Comparison of ENCODE assay signal across 16 cellular contexts in the genomic region with DNA sequence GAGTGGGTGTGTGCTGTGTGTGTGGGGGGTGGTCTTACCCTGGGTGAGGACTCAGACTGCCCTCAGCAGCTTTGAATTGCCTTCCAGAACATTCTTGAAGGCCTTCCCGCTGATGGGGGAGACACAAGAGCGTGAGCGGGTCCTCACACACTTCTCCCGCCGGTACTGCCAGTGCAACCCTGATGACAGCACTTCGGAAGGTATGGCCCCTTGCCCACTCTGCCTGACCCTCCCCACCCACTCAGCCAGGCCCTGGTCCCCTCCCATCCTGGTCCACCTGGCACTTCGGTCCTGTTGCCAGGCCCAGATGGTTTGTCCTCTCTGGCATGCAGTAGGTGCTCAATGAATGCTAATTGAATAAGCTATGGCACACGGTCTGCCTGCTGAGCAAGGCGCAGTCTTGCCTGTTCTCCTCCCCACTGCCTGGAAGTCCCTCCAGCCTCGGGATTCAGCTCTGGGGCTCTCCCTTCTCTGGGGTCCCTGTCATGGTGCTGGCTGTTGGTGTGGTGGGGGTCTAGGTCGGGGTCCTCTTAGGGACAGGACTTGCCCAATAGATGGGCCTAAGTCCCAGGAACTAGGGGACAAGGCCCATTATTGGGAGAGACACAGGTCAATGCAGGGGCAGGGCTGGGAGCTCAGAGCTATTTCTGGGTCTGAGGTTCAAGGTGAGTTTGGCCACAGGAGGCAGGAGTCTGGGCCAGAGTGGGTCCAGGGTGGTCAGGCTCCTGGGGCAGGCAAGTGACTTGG. TPM values are rescaled to one million over a fixed set of nuclear protein-coding genes. Genes with fewer than 3 reads are reported as not detected.
DNase-seq lines count a peak whose midpoint lies in the region; ATAC-seq and TF ChIP-seq lines count a peak whose summit lies in the region.
"Had no signal": no experiment of that assay in that cellular context is flagged by ENCODE, and none has a peak within 500 bp of the region (broad histone marks: within the 10 kb centered on the region; RNA-seq: fewer than 3 reads in every experiment).

No MANE protein-coding gene starts in this region.

- H2BK120ac ChIP-seq in neuronal stem cell (ENCODE audit: low read depth, low read length): no peak overlapping the region

- WGBS in heart right ventricle, 2 donors: 89 to 91% methylated on average over 11 of the region's 11 CpGs
- no CpG with 5 or more reads among the region's 11 CpGs for WGBS in neuronal stem cell (ENCODE audit: extremely low coverage in 2 of 2, insufficient read length in 2 of 2, insufficient replicate concordance in 1 of 2), 2 donors
- 90 to 93% methylated on average over 11 of the region's 11 CpGs for WGBS in aorta, 2 donors
- WGBS in adrenal gland, 4 donors: 83 to 94% (median 89%) methylated on average over 1 to 11 of the region's 11 CpGs

- TF ChIP-seq POLR2A in adrenal gland (IDR thresholded peaks at IDR 0.05): no peak

- H3K9me3 ChIP-seq in heart right ventricle: peaks cover 0 to 14% (median 0%) of the 10 kb centered on the region in 11 donors
- H3K9me3 ChIP-seq in neuronal stem cell (replicated peaks in 1 of 2; ENCODE audit: control insufficient read depth in 2 of 2, insufficient read depth in 1 of 2, low read depth in 1 of 2, low read length in 2 of 2): no peaks in the 10 kb centered on the region
- H3K9me3 ChIP-seq in aorta (ENCODE audit: control insufficient read depth, low read length): no peaks in the 10 kb centered on the region
- no peaks in the 10 kb centered on the region for H3K9me3 ChIP-seq in adrenal gland (replicated peaks in 1 of 3)
- H3K9me3 ChIP-seq: BE2C had no signal

- H3K23ac ChIP-seq in neuronal stem cell (ENCODE audit: low read depth, low read length, poor library complexity): peak overlapping the region; percentile 10

- peak overlapping the region; percentile 19 for H4K8ac ChIP-seq in neuronal stem cell (ENCODE audit: low read depth, low read length)

- intact Hi-C loops in left cardiac atrium (cut with DNase I) (no loop called here), heart right ventricle (cut with DNase I) (no loop called here), aorta (cut with DNase I) (no loop called here), adrenal gland (cut with DNase I) (no loop called here)

- no peak overlapping the region for H2BK12ac ChIP-seq in neuronal stem cell (ENCODE audit: low read length)

- H3K9ac ChIP-seq in neuronal stem cell (ENCODE audit: low read depth, low read length, poor library complexity): no peak overlapping the region

- no peak overlapping the region for H3K27ac ChIP-seq in heart right ventricle
- no peak overlapping the region for H3K27ac ChIP-seq in neuronal stem cell (replicated peaks; ENCODE audit: low read length)
- H3K27ac ChIP-seq in aorta (ENCODE audit: low read depth in 1 of 2, low read length in 2 of 2): no peak overlapping the region
- H3K27ac ChIP-seq in adrenal gland: no peak overlapping the region
- H3K27ac ChIP-seq: A549 had no signal

- H3K27me3 ChIP-seq in heart right ventricle: peaks cover 0 to 3% (median 0%) of the 10 kb centered on the region in 7 donors
- peaks cover 0 to 25% (median 2%) of the 10 kb centered on the region in 3 experiments for H3K27me3 ChIP-seq in neuronal stem cell (ENCODE audit: control insufficient read depth in 3 of 3, insufficient read depth in 3 of 3, low read depth in 1 of 3, low read length in 3 of 3)
- no peaks in the 10 kb centered on the region for H3K27me3 ChIP-seq in aorta (ENCODE audit: control insufficient read depth in 1 of 2, insufficient read depth in 2 of 2, low read length in 1 of 2)
- no peaks in the 10 kb centered on the region for H3K27me3 ChIP-seq in adrenal gland
- H3K27me3 ChIP-seq: BE2C had no signal

- no peak overlapping the region for H3K18ac ChIP-seq in neuronal stem cell (ENCODE audit: low read length)

- peaks cover 11% of the 10 kb centered on the region for H3K27me3 Mint-ChIP-seq in activated naive CD8-positive, alpha-beta T cell treated with anti-CD3 and anti-CD28 coated beads, Interleukin-2, amount 50 U/mL, for 24 hours

- no peak overlapping the region for H2AFZ ChIP-seq in neuronal stem cell (ENCODE audit: low read length)

- H3K4me1 Mint-ChIP-seq in activated naive CD8-positive, alpha-beta T cell treated with anti-CD3 and anti-CD28 coated beads, Interleukin-2, amount 50 U/mL, for 24 hours: no peaks in the 10 kb centered on the region
- H3K4me1 Mint-ChIP-seq: CD8-positive, alpha-beta memory T cell had no signal

- TF ChIP-seq CTCF in heart right ventricle (IDR thresholded peaks at IDR 0.05) (no peak), adrenal gland (IDR thresholded peaks at IDR 0.05) (no peak)

- H4K91ac ChIP-seq in neuronal stem cell (ENCODE audit: low read depth, low read length, poor library complexity): no peak overlapping the region

- DNase-seq in left cardiac atrium: peak; percentile 7
- DNase-seq in heart right ventricle: no peak
- DNase-seq in activated naive CD8-positive, alpha-beta T cell treated with anti-CD3 and anti-CD28 coated beads, Interleukin-2, amount 50 U/mL, for 24 hours: no peak
- DNase-seq in neuronal stem cell (ENCODE audit: low spot score): no peak
- DNase-seq in aorta: peak; percentile 30 to 73
- DNase-seq in adrenal gland: no peak
- no peak for DNase-seq in SK-N-DZ (ENCODE audit: low spot score)
- DNase-seq: BE2C; CD8-positive, alpha-beta memory T cell; DMS53; GF-D8; HCEC 1CT; HFFc6 had no signal

- H3K36me3 Mint-ChIP-seq in activated naive CD8-positive, alpha-beta T cell treated with anti-CD3 and anti-CD28 coated beads, Interleukin-2, amount 50 U/mL, for 24 hours (ENCODE audit: low read depth): no peaks in the 10 kb centered on the region

- ATAC-seq in left cardiac atrium: no peak
- ATAC-seq in heart right ventricle: no peak
- peak; percentile 13 for ATAC-seq in activated naive CD8-positive, alpha-beta T cell treated with anti-CD3 and anti-CD28 coated beads, Interleukin-2, amount 50 U/mL, for 24 hours
- ATAC-seq in aorta (ENCODE audit: low FRiP score): peak; percentile 19
- ATAC-seq: A549 had no signal

- H3K79me1 ChIP-seq in neuronal stem cell (ENCODE audit: low read depth, low read length): no peaks in the 10 kb centered on the region

- H3K4me3 ChIP-seq in heart right ventricle (no peak overlapping the region), neuronal stem cell (ENCODE audit: low read length in 2 of 2) (no peak overlapping the region), aorta (ENCODE audit: low read length in 2 of 2) (no peak overlapping the region), adrenal gland (no peak overlapping the region)
- H3K4me3 ChIP-seq: A549 had no signal

- no peak overlapping the region for H3K4me3 Mint-ChIP-seq in activated naive CD8-positive, alpha-beta T cell treated with anti-CD3 and anti-CD28 coated beads, Interleukin-2, amount 50 U/mL, for 24 hours
- H3K4me3 Mint-ChIP-seq: CD8-positive, alpha-beta memory T cell; HFFc6 had no signal

- H3K36me3 ChIP-seq in heart right ventricle: no peaks in the 10 kb centered on the region
- no peaks in the 10 kb centered on the region for H3K36me3 ChIP-seq in neuronal stem cell (replicated peaks in 1 of 2; ENCODE audit: control insufficient read depth in 2 of 2, insufficient read depth in 2 of 2, low read length in 2 of 2)
- no peaks in the 10 kb centered on the region for H3K36me3 ChIP-seq in aorta (ENCODE audit: control insufficient read depth in 1 of 2, insufficient read depth in 2 of 2, low read length in 1 of 2)
- H3K36me3 ChIP-seq in adrenal gland (replicated peaks in 1 of 2): no peaks in the 10 kb centered on the region
- H3K36me3 ChIP-seq: BE2C had no signal

- H3K4me2 ChIP-seq in neuronal stem cell (ENCODE audit: insufficient read depth, low read length, poor library complexity, severe bottlenecking): no peak overlapping the region
- H3K4me2 ChIP-seq: A549 had no signal

- no peak overlapping the region for H2BK15ac ChIP-seq in neuronal stem cell (ENCODE audit: low read length)

- H3K4ac ChIP-seq in neuronal stem cell (ENCODE audit: low read length): peak overlapping the region; percentile 23

- H2AK5ac ChIP-seq in neuronal stem cell (ENCODE audit: low read depth, low read length): no peak overlapping the region

- H3K9me3 Mint-ChIP-seq in activated naive CD8-positive, alpha-beta T cell treated with anti-CD3 and anti-CD28 coated beads, Interleukin-2, amount 50 U/mL, for 24 hours: peaks cover 8% of the 10 kb centered on the region

- H3K14ac ChIP-seq in neuronal stem cell (ENCODE audit: low read length): no peak overlapping the region

- H3K27ac Mint-ChIP-seq in activated naive CD8-positive, alpha-beta T cell treated with anti-CD3 and anti-CD28 coated beads, Interleukin-2, amount 50 U/mL, for 24 hours: no peak overlapping the region
- H3K27ac Mint-ChIP-seq: HFFc6 had no signal

- H2BK5ac ChIP-seq in neuronal stem cell (ENCODE audit: low read length): no peak overlapping the region

- H3K4me1 ChIP-seq in heart right ventricle (no peaks in the 10 kb centered on the region), neuronal stem cell (ENCODE audit: control insufficient read depth in 2 of 2, insufficient read depth in 1 of 2, low read depth in 1 of 2, low read length in 2 of 2) (no peaks in the 10 kb centered on the region), aorta (ENCODE audit: control insufficient read depth in 1 of 2, insufficient read depth in 2 of 2, low read length in 2 of 2) (no peaks in the 10 kb centered on the region), adrenal gland (replicated peaks in 1 of 2) (no peaks in the 10 kb centered on the region)
- H3K4me1 ChIP-seq: A549, BE2C, Caco-2 had no signal

RNA-seq across cellular contexts. Expression of a gene that starts 26.4 kb away (rescaled TPM):
- total RNA-seq in left cardiac atrium (under 1 TPM; 0.09 to 0.13 TPM), heart right ventricle (under 1 TPM in 2 of 10 donors, not detected in 8; 0.08 to 0.09 TPM), aorta (under 1 TPM; 0.30 to 0.62 TPM), adrenal gland (under 1 TPM in 3 of 8 donors, not detected in 5; 0.11 to 0.46 (median 0.41) TPM)
- polyA plus RNA-seq in heart right ventricle (under 1 TPM in 1 of 2 donors, not detected in 1; 0.03 TPM), aorta (under 1 TPM in 1 of 2 donors, not detected in 1; 0.41 TPM), adrenal gland (under 1 TPM; 0.13 to 0.24 (median 0.15) TPM)
- 0.92 TPM for polyA plus RNA-seq in neuronal stem cell (2013, experiment 1 of 2)
- 0.93 TPM for polyA plus RNA-seq in neuronal stem cell (2013, experiment 2 of 2)
- 0.07 TPM in 1 of 2 replicates, not detected in the other for polyA plus RNA-seq in SK-N-DZ (2014; cell fraction: cytosol; rRNA removed)
- 0.06 and 1.4 TPM in 2 replicates for polyA plus RNA-seq in SK-N-DZ (2014; cell fraction: nucleus; rRNA removed)
- total RNA-seq: CD8-positive, alpha-beta memory T cell had no signal
- polyA plus RNA-seq: AG04450 had no signal

Comparison
In these comparisons a context has a peak if more than half of its experiments do, and no peak if none do; other contexts are left out.
1. DNase-seq: peak in left cardiac atrium (single experiment) and aorta (2 of 2); none in heart right ventricle (0 of 2), activated naive CD8-positive, alpha-beta T cell treated with anti-CD3 and anti-CD28 coated beads, Interleukin-2, amount 50 U/mL, for 24 hours (single experiment), neuronal stem cell (single experiment), adrenal gland (0 of 7) and SK-N-DZ (single experiment).
2. ATAC-seq: peak in activated naive CD8-positive, alpha-beta T cell treated with anti-CD3 and anti-CD28 coated beads, Interleukin-2, amount 50 U/mL, for 24 hours (single experiment) and aorta (single experiment); none in left cardiac atrium (0 of 2) and heart right ventricle (0 of 8).